ENCODE assay signal across 17 cellular contexts in genomic region chr6:79277109-79277508, GRCh38. TPM values are rescaled to one million over a fixed set of nuclear protein-coding genes. Genes with fewer than 3 reads are reported as not detected.
DNase-seq lines count a peak whose midpoint lies in the region; ATAC-seq and TF ChIP-seq lines count a peak whose summit lies in the region.
"Had no signal": no experiment of that assay in that cellular context is flagged by ENCODE, and none has a peak within 500 bp of the region (broad histone marks: within the 10 kb centered on the region; RNA-seq: fewer than 3 reads in every experiment).

No MANE protein-coding gene starts in this region.

- no peaks in the 10 kb centered on the region for H3K79me2 ChIP-seq in mammary epithelial cell (ENCODE audit: insufficient read depth, low read length)

- no peaks in the 10 kb centered on the region for H3K9me3 ChIP-seq in mammary epithelial cell (replicated peaks; ENCODE audit: insufficient read depth, low read length)
- H3K9me3 ChIP-seq in upper lobe of right lung: no peaks in the 10 kb centered on the region
- H3K9me3 ChIP-seq: neutrophil, uterus had no signal

- intact Hi-C loops in mammary epithelial cell (cut with micrococcal nuclease): no loop called here
- intact Hi-C loops in upper lobe of right lung (cut with DNase I): no loop called here

- H4K20me1 ChIP-seq in mammary epithelial cell (ENCODE audit: insufficient read depth, low read length): no peaks in the 10 kb centered on the region

- peak overlapping the region; percentile 26 for H3K4me2 ChIP-seq in mammary epithelial cell (ENCODE audit: insufficient read depth, low read depth, low read length)

- H2AFZ ChIP-seq in mammary epithelial cell (ENCODE audit: low read depth, low read length): no peak overlapping the region

- in situ Hi-C loops in mammary epithelial cell (cut with MboI; ENCODE audit: low sequenced_read_pairs in 2 of 2): no loop called here

- CTCF ChIA-PET in mammary epithelial cell (lab: Charles Lee; ENCODE audit: low non-redundant PET): no interaction called here

- dilution Hi-C loops in mammary epithelial cell (cut with HindIII; ENCODE audit: low sequenced_read_pairs): no loop called here

- H3K4me1 ChIP-seq in mammary epithelial cell (ENCODE audit: insufficient read depth, low read length) (peaks cover 8% of the 10 kb centered on the region), upper lobe of right lung (no peaks in the 10 kb centered on the region)
- H3K4me1 ChIP-seq: SJCRH30, uterus had no signal

- H3K27ac ChIP-seq in mammary epithelial cell (ENCODE audit: insufficient read depth, low read depth, low read length) (no peak overlapping the region), upper lobe of right lung (no peak overlapping the region)
- H3K27ac ChIP-seq: neutrophil, SJCRH30, uterus had no signal

- no peak overlapping the region for H3K4me3 ChIP-seq in mammary epithelial cell (replicated peaks in 1 of 3; ENCODE audit: insufficient read depth in 1 of 3, low read depth in 2 of 3, low read length in 3 of 3)
- no peak overlapping the region for H3K4me3 ChIP-seq in upper lobe of right lung
- H3K4me3 ChIP-seq: SJCRH30, uterus had no signal

- peak; percentile 61 for DNase-seq in HT1080 (ENCODE audit: low read depth)
- DNase-seq in mammary epithelial cell: peak; percentile 32
- peak; percentile 60 for DNase-seq in glomerular visceral epithelial cell (ENCODE audit: extremely low spot score)
- no peak for DNase-seq in upper lobe of right lung
- no peak for DNase-seq in GF-D8 (lab: John Stamatoyannopoulos, UW)
- DNase-seq in NCI-H146 (lab: John Stamatoyannopoulos, UW): no peak
- DNase-seq: activated CD4-positive, alpha-beta T cell treated with anti-CD3 and anti-CD28 coated beads, Interleukin-2, amount 50 U/mL, for 48 hours; activated naive CD8-positive, alpha-beta T cell treated with anti-CD3 and anti-CD28 coated beads, Interleukin-2, amount 50 U/mL, for 24 hours; activated T-cell treated with anti-CD3 and anti-CD28 coated beads, Interleukin-2, amount 50 U/mL, for 4 hours; DND-41; KG1; NCI-H1417; SJCRH30; stimulated activated naive CD4-positive, alpha-beta T cell; uterus had no signal

- TF ChIP-seq CTCF in mammary epithelial cell (conservative IDR thresholded peaks at IDR 0.05 in 1 of 2, IDR thresholded peaks at IDR 0.05 in 1 of 2; ENCODE audit: extremely low read depth in 1 of 2, insufficient read depth in 1 of 2, low read depth in 1 of 2, low read length in 2 of 2) (no peak), upper lobe of right lung (IDR thresholded peaks at IDR 0.05) (no peak)

- H3K36me3 ChIP-seq in mammary epithelial cell (ENCODE audit: insufficient read depth, low read length) (no peaks in the 10 kb centered on the region), upper lobe of right lung (no peaks in the 10 kb centered on the region)
- H3K36me3 ChIP-seq: neutrophil, SJCRH30, uterus had no signal

- peak; percentile 48 for ATAC-seq in upper lobe of right lung
- ATAC-seq in HG03175 (IDR thresholded peaks at IDR 0.05; ENCODE audit: unreplicated experiment): no peak
- ATAC-seq: activated naive CD8-positive, alpha-beta T cell treated with anti-CD3 and anti-CD28 coated beads, Interleukin-2, amount 50 U/mL, for 24 hours; activated T-cell treated with anti-CD3 and anti-CD28 coated beads, Interleukin-2, amount 50 U/mL, for 4 hours had no signal

- no TSS peak for BruUV-seq in mammary epithelial cell (replicated peaks; lab: Mats Ljungman, UMichigan)

- no peak overlapping the region for H3K9ac ChIP-seq in mammary epithelial cell (ENCODE audit: insufficient read depth, low read length)

- no peaks in the 10 kb centered on the region for H3K27me3 ChIP-seq in mammary epithelial cell (ENCODE audit: insufficient read depth, low read length)
- H3K27me3 ChIP-seq in upper lobe of right lung: no peaks in the 10 kb centered on the region
- H3K27me3 ChIP-seq: neutrophil, SJCRH30, uterus had no signal

RNA-seq across cellular contexts. Expression of gene HMGN3, which starts 42.6 kb away (rescaled TPM):
- total RNA-seq in HT1080 (2014; rRNA removed; shearing (Covaris generic)): 66.0 and 67.3 TPM in 2 replicates
- polyA plus RNA-seq in HT1080 (2015; cell fraction: cytosol; rRNA removed): 33.2 and 35.1 TPM in 2 replicates
- 15.9 and 17.1 TPM in 2 replicates for polyA plus RNA-seq in HT1080 (2015; cell fraction: nucleus; rRNA removed)
- total RNA-seq in mammary epithelial cell (10 to 100 TPM; 25.0 to 38.1 TPM), upper lobe of right lung (69.8 TPM)
- 25.2 TPM for polyA plus RNA-seq in mammary epithelial cell
- polyA minus RNA-seq in mammary epithelial cell: 5.1 TPM

Comparison
In these comparisons a context has a peak if more than half of its experiments do, and no peak if none do; other contexts are left out.
1. DNase-seq: peak in HT1080 (single experiment), mammary epithelial cell (single experiment) and glomerular visceral epithelial cell (single experiment); none in upper lobe of right lung (single experiment), GF-D8 (single experiment) and NCI-H146 (single experiment).